ENCODE assay signal across 30 cellular contexts in the genomic region with DNA sequence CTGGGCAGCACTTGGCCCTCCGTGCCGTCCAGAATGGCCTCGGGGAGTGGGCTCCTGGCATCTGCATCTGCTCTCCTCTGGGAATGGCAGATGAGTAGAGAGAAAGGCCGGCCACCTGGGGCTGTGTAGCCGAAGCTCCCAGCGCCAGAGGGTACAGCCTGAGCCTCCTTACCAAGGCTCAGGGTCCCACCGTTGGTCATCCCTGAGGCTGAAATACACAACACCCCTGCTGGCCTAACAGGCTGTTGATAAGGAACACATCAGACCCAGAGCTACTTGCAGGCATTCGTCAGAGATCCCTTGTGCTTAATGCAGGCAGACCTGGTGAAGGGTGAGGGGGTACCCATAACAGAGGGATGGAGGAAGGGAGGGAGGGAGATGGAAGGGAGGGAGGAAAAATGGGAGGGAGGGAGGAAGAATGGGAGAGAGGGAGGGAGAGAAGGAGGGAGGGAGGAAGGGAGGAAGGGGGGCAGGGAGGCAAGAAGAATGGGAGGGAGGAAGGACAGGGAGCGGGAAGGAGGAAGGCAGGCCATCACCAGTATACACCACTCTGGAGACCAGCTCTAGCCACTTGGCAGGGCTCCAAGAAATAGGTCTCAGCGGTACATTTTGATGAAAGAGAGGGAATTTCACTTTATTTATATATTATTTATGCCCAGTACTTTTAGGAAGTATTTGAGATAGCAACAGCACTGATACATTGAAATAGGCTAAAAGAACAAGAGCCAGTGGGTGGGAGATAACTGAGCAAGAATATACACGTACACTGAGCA.
A peak's percentile ranks its signal among the peaks of the same experiment; 100 is the strongest.
DNase-seq lines count a peak whose midpoint lies in the region; ATAC-seq, FAIRE-seq and TF ChIP-seq lines count a peak whose summit lies in the region.
"Had no signal": no experiment of that assay in that cellular context is flagged by ENCODE, and none has a peak within 500 bp of the region (broad histone marks: within the 10 kb centered on the region; RNA-seq: fewer than 3 reads in every experiment).

No MANE protein-coding gene starts in this region.

- H3K9me2 ChIP-seq in GM23338 (ENCODE audit: insufficient read depth) = no peaks in the 10 kb centered on the region

- BruUV-seq in K562 (replicated peaks; lab: Mats Ljungman, UMichigan) = no TSS peak

- H3K27ac Mint-ChIP-seq in GM23338 = no peak overlapping the region
- H3K27ac Mint-ChIP-seq: activated CD8-positive, alpha-beta T cell treated with anti-CD3 and anti-CD28 coated beads, Interleukin-2, amount 10 ng/mL, durations not matched to agents 7 days and 5 days; activated naive CD8-positive, alpha-beta T cell treated with anti-CD3 and anti-CD28 coated beads, Interleukin-2, amount 10 ng/mL, durations not matched to agents 7 days and 5 days; mesothelial cell of epicardium; naive thymus-derived CD4-positive, alpha-beta T cell; stimulated activated naive B cell treated with anti-CD40 and anti-IgM and Interleukin-4, amounts not matched to agents 10 μg/mL and 1 μg/mL and 100 μg/mL, for 72 hours had no signal

- H4K91ac ChIP-seq in neuronal stem cell (ENCODE audit: low read depth, low read length, poor library complexity) = no peak overlapping the region

- H3K36me3 Mint-ChIP-seq in GM23338 (ENCODE audit: low read depth) = no peaks in the 10 kb centered on the region
- H3K36me3 Mint-ChIP-seq: activated naive CD8-positive, alpha-beta T cell treated with anti-CD3 and anti-CD28 coated beads, Interleukin-2, amount 10 ng/mL, durations not matched to agents 7 days and 5 days; mesothelial cell of epicardium; naive thymus-derived CD4-positive, alpha-beta T cell; stimulated activated naive B cell treated with anti-CD40 and anti-IgM and Interleukin-4, amounts not matched to agents 10 μg/mL and 1 μg/mL and 100 μg/mL, for 72 hours had no signal

- TF ChIP-seq CTCF in GM23338 (conservative IDR thresholded peaks at IDR 0.05; ENCODE audit: low read depth in 2 of 2) = no peak
- TF ChIP-seq CTCF in K562 (IDR thresholded peaks at IDR 0.05 in 2 of 3, conservative IDR thresholded peaks at IDR 0.05 in 1 of 3; ENCODE audit: insufficient read depth in 2 of 3, low read depth in 1 of 3, low read length in 3 of 3) = no peak

- no peaks in the 10 kb centered on the region for H3K9me3 Mint-ChIP-seq in GM23338
- H3K9me3 Mint-ChIP-seq: activated naive CD8-positive, alpha-beta T cell treated with anti-CD3 and anti-CD28 coated beads, Interleukin-2, amount 10 ng/mL, durations not matched to agents 7 days and 5 days; mesothelial cell of epicardium; naive thymus-derived CD4-positive, alpha-beta T cell; stimulated activated naive B cell treated with anti-CD40 and anti-IgM and Interleukin-4, amounts not matched to agents 10 μg/mL and 1 μg/mL and 100 μg/mL, for 72 hours had no signal

- no peak overlapping the region for H2BK5ac ChIP-seq in neuronal stem cell (ENCODE audit: low read length)

- H3K23ac ChIP-seq in neuronal stem cell (ENCODE audit: low read depth, low read length, poor library complexity) = peak overlapping the region; percentile 25

- FAIRE-seq in K562 (lab: Jason Lieb, UNC) = no peak
- FAIRE-seq: astrocyte, GM12892, HepG2 had no signal

- peak overlapping the region; percentile 31 for H2BK12ac ChIP-seq in neuronal stem cell (ENCODE audit: low read length)

- DNase-seq in NCI-H2227 treated with DMSO at 0.1 percent for 48 hours (lab: John Stamatoyannopoulos, UW) = peak; percentile 18
- DNase-seq in NCI-H2227 (lab: John Stamatoyannopoulos, UW; ENCODE audit: unreplicated experiment) = no peak
- no peak for DNase-seq in GM23338 (ENCODE audit: low spot score)
- DNase-seq in K562 (ENCODE audit: extremely low read depth in 1 of 4, low spot score in 3 of 4) = no peak
- no peak for DNase-seq in neuronal stem cell (ENCODE audit: low spot score)
- no peak for DNase-seq in NCI-H526 treated with DMSO at 0.1 percent for 48 hours (lab: John Stamatoyannopoulos, UW)
- DNase-seq in KG1 (lab: John Stamatoyannopoulos, UW) = no peak
- DNase-seq: activated CD8-positive, alpha-beta T cell treated with anti-CD3 and anti-CD28 coated beads, Interleukin-2, amount 10 ng/mL, durations not matched to agents 7 days and 5 days; activated effector memory CD4-positive, alpha-beta T cell treated with anti-CD3 and anti-CD28 coated beads, Interleukin-2, amount 50 U/mL, for 16 hours; activated naive CD8-positive, alpha-beta T cell treated with anti-CD3 and anti-CD28 coated beads, Interleukin-2, amount 10 ng/mL, durations not matched to agents 7 days and 5 days; activated T-cell treated with anti-CD3 and anti-CD28 coated beads for 4 hours; effector CD4-positive, alpha-beta T cell; naive thymus-derived CD4-positive, alpha-beta T cell; NCI-H2171; NK-92 treated with Interleukin-12 subunit alpha and Interleukin-12 subunit beta, amount 100 ng/mL, for 24 hours; stimulated activated CD4-positive, alpha-beta T cell treated with anti-CD3 and anti-CD28 coated beads, Interleukin-12 subunit alpha, Interleukin-12 subunit beta, amount 100 ng/mL, for 4 hours; stimulated activated CD4-positive, alpha-beta T cell treated with anti-CD3 and anti-CD28 coated beads, Interleukin-4, amount 100 ng/mL, for 24 hours; stimulated activated naive B cell treated with anti-CD40 and anti-IgM and Interleukin-4, amounts not matched to agents 10 μg/mL and 1 μg/mL and 100 μg/mL, for 72 hours; uterus had no signal

- H2AFZ ChIP-seq in GM23338 (peak overlapping the region; percentile 81), K562 (ENCODE audit: low read depth, low read length) (no peak overlapping the region), neuronal stem cell (ENCODE audit: low read length) (no peak overlapping the region)

- WGBS in K562 (ENCODE audit: insufficient coverage, low coverage, missing lambda C conversion rate) = 0% methylated on average over 11 of the region's 11 CpGs
- no CpG with 5 or more reads among the region's 11 CpGs for WGBS in neuronal stem cell (ENCODE audit: extremely low coverage in 2 of 2, insufficient read length in 2 of 2, insufficient replicate concordance in 1 of 2), 2 donors

- no peak for ATAC-seq in GM23338
- ATAC-seq in K562 = no peak
- ATAC-seq in HG02981 (IDR thresholded peaks at IDR 0.05; ENCODE audit: unreplicated experiment) = no peak
- ATAC-seq: activated CD8-positive, alpha-beta T cell treated with anti-CD3 and anti-CD28 coated beads, Interleukin-2, amount 10 ng/mL, durations not matched to agents 7 days and 5 days; HepG2; naive thymus-derived CD4-positive, alpha-beta T cell; Panc1; stimulated activated naive B cell treated with anti-CD40 and anti-IgM and Interleukin-4, amounts not matched to agents 10 μg/mL and 1 μg/mL and 100 μg/mL, for 72 hours had no signal

- peak overlapping the region; percentile 58 for H3K18ac ChIP-seq in neuronal stem cell (ENCODE audit: low read length)

- H3K36me3 ChIP-seq in GM23338 (ENCODE audit: insufficient read depth) (no peaks in the 10 kb centered on the region), K562 (ENCODE audit: control insufficient read depth, insufficient read depth, low read length) (no peaks in the 10 kb centered on the region), neuronal stem cell (replicated peaks in 1 of 2; ENCODE audit: control insufficient read depth in 2 of 2, insufficient read depth in 2 of 2, low read length in 2 of 2) (no peaks in the 10 kb centered on the region)
- H3K36me3 ChIP-seq: BLaER1, HAP-1, left lung, SJSA1, uterus had no signal

- no peaks in the 10 kb centered on the region for H3K9me1 ChIP-seq in K562 (ENCODE audit: control insufficient read depth, insufficient read depth, low read length)

- POLR2A ChIA-PET in K562 (lab: Yijun Ruan, JAX) = interaction anchor here (0.8 kb wide), 1 partner anchor 15 kb away, joined by 3 read pairs; no protein-coding TSS in a partner anchor

- no peak overlapping the region for H2BK120ac ChIP-seq in neuronal stem cell (ENCODE audit: low read depth, low read length)

- CTCF ChIA-PET in K562 (lab: Yijun Ruan, JAX; ENCODE audit: low intra/inter-chr PET ratio) = no interaction called here

- no peaks in the 10 kb centered on the region for H4K20me1 ChIP-seq in GM23338 (replicated peaks; ENCODE audit: insufficient read depth)
- H4K20me1 ChIP-seq in K562 (replicated peaks; ENCODE audit: control insufficient read depth, insufficient read depth, low read length) = peaks cover 11% of the 10 kb centered on the region
- H4K20me1 ChIP-seq: BLaER1 had no signal

- H3K4me2 ChIP-seq in GM23338 (no peak overlapping the region), K562 (ENCODE audit: insufficient read depth, low read length) (no peak overlapping the region), neuronal stem cell (ENCODE audit: insufficient read depth, low read length, poor library complexity, severe bottlenecking) (no peak overlapping the region)
- H3K4me2 ChIP-seq: BLaER1 had no signal

- no peak for TF ChIP-seq POLR2A in K562 (conservative IDR thresholded peaks at IDR 0.05)

- intact Hi-C loops in K562 (cut with micrococcal nuclease) = loop anchor here (10.0 kb wide), 1 partner anchor 189 kb away; no protein-coding TSS in a partner anchor

- H3K4me1 ChIP-seq in GM23338 (ENCODE audit: insufficient read depth) (peaks cover 8% of the 10 kb centered on the region; the same call in 1 of the 2 replicates), K562 (replicated peaks in 1 of 2; ENCODE audit: control insufficient read depth in 2 of 2, insufficient read depth in 2 of 2, low read length in 2 of 2) (no peaks in the 10 kb centered on the region), neuronal stem cell (ENCODE audit: control insufficient read depth in 2 of 2, insufficient read depth in 1 of 2, low read depth in 1 of 2, low read length in 2 of 2) (peaks cover 0 to 7% of the 10 kb centered on the region in 2 donors)
- H3K4me1 ChIP-seq: foreskin keratinocyte, HAP-1, left lung, SJSA1 had no signal

- H3K4ac ChIP-seq in neuronal stem cell (ENCODE audit: low read length) = no peak overlapping the region

- peaks cover 33% of the 10 kb centered on the region for H3K4me1 Mint-ChIP-seq in GM23338
- H3K4me1 Mint-ChIP-seq: naive thymus-derived CD4-positive, alpha-beta T cell had no signal

- H3K4me3 ChIP-seq in GM23338 (no peak overlapping the region), K562 (no peak overlapping the region), neuronal stem cell (ENCODE audit: low read length in 2 of 2) (no peak overlapping the region)
- H3K4me3 ChIP-seq: BLaER1, HAP-1, left lung, SJSA1, uterus had no signal

- no peaks in the 10 kb centered on the region for H3K9me3 ChIP-seq in K562 (replicated peaks; ENCODE audit: control insufficient read depth, insufficient read depth, low read depth, low read length)
- no peaks in the 10 kb centered on the region for H3K9me3 ChIP-seq in neuronal stem cell (replicated peaks in 1 of 2; ENCODE audit: control insufficient read depth in 2 of 2, insufficient read depth in 1 of 2, low read depth in 1 of 2, low read length in 2 of 2)
- H3K9me3 ChIP-seq: BLaER1, HAP-1, left lung, SJSA1, uterus had no signal

- H3K79me2 ChIP-seq in GM23338 (replicated peaks; ENCODE audit: insufficient read depth) (no peaks in the 10 kb centered on the region), K562 (ENCODE audit: control insufficient read depth, insufficient read depth, low read length) (no peaks in the 10 kb centered on the region)

- peak overlapping the region; percentile 55 for H2BK15ac ChIP-seq in neuronal stem cell (ENCODE audit: low read length)

- H3K27me3 ChIP-seq in GM23338 (ENCODE audit: insufficient read depth) (no peaks in the 10 kb centered on the region), K562 (ENCODE audit: control insufficient read depth in 2 of 2, insufficient read depth in 2 of 2, low read length in 2 of 2) (peaks cover 32 to 86% of the 10 kb centered on the region in 2 experiments; a peak in 4 of 5 replicates), neuronal stem cell (ENCODE audit: control insufficient read depth in 3 of 3, insufficient read depth in 3 of 3, low read depth in 1 of 3, low read length in 3 of 3) (peaks cover 0 to 58% (median 0%) of the 10 kb centered on the region in 3 experiments)
- H3K27me3 ChIP-seq: BLaER1, left lung, SJSA1, uterus had no signal

- H3K14ac ChIP-seq in neuronal stem cell (ENCODE audit: low read length) = no peak overlapping the region

- no peaks in the 10 kb centered on the region for H3K79me1 ChIP-seq in neuronal stem cell (ENCODE audit: low read depth, low read length)

- H3F3A ChIP-seq in GM23338 (replicated peaks; ENCODE audit: low read depth) = no peaks in the 10 kb centered on the region

- H3K27ac ChIP-seq in GM23338 (ENCODE audit: low read depth) (no peak overlapping the region), K562 (ENCODE audit: extremely low read depth, low read depth, low read length) (no peak overlapping the region), neuronal stem cell (replicated peaks; ENCODE audit: low read length) (no peak overlapping the region)
- H3K27ac ChIP-seq: BLaER1, foreskin keratinocyte, left lung, SJSA1 had no signal

- TF ChIP-seq EP300 in K562 (IDR thresholded peaks at IDR 0.05; ENCODE audit: low read length) = no peak

- no peak for TF ChIP-seq RAD21 in K562 (CRISPR knock-in tag; conservative IDR thresholded peaks at IDR 0.05 in 1 of 2, IDR thresholded peaks at IDR 0.05 in 1 of 2)

- H3K9ac ChIP-seq in K562 (ENCODE audit: insufficient read depth in 1 of 2, low read depth in 2 of 2, low read length in 2 of 2) = no peak overlapping the region
- H3K9ac ChIP-seq in neuronal stem cell (ENCODE audit: low read depth, low read length, poor library complexity) = no peak overlapping the region
- H3K9ac ChIP-seq: BLaER1 had no signal

- H2AK5ac ChIP-seq in neuronal stem cell (ENCODE audit: low read depth, low read length) = peak overlapping the region; percentile 44

- H3K27me3 Mint-ChIP-seq in GM23338 (ENCODE audit: insufficient read depth, low read depth, poor library complexity) = peaks cover 5% of the 10 kb centered on the region
- H3K27me3 Mint-ChIP-seq: activated naive CD8-positive, alpha-beta T cell treated with anti-CD3 and anti-CD28 coated beads, Interleukin-2, amount 10 ng/mL, durations not matched to agents 7 days and 5 days had no signal

- no peak overlapping the region for H3K4me3 Mint-ChIP-seq in GM23338
- H3K4me3 Mint-ChIP-seq: activated CD8-positive, alpha-beta T cell treated with anti-CD3 and anti-CD28 coated beads, Interleukin-2, amount 10 ng/mL, durations not matched to agents 7 days and 5 days; activated naive CD8-positive, alpha-beta T cell treated with anti-CD3 and anti-CD28 coated beads, Interleukin-2, amount 10 ng/mL, durations not matched to agents 7 days and 5 days; mesothelial cell of epicardium; naive thymus-derived CD4-positive, alpha-beta T cell; stimulated activated naive B cell treated with anti-CD40 and anti-IgM and Interleukin-4, amounts not matched to agents 10 μg/mL and 1 μg/mL and 100 μg/mL, for 72 hours had no signal

- in situ Hi-C loops in K562 (cut with MboI) = no loop called here

- H4K8ac ChIP-seq in neuronal stem cell (ENCODE audit: low read depth, low read length) = no peak overlapping the region
